ENCODE assay signal across 1 cellular context in the genomic region with DNA sequence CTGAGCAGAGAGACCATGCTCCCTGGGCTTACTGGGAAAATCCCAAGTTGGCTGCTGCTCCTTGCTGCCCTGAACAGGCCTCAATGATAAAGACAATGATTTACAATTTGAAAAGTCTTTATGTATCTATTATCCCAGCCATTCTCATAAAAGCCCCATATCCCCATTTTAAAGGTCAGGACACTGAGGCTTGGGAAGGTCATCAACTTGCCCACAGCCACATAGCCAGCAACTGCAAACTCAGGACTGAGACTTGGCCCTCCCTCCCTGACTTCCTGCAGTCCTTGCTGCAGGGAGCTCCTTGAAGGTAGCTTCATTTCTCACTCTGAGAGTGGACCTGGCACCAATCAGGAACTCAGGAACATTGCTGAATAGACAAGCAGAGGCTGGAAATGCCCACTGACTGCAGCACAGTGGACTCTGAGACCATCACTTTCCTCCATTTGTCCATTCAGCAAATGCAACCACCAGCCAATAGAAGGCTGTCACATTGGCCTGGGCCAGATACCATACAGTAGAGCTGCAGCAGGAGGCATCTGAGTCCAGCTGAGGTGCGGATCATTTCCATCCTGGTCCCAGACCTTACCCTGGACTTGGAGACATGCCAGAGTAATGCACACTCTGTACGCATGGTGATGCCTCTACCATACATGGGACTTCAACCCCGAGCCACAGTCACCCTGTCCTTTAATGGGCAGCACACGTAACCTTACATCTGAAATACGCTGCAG.
TF ChIP-seq lines count a peak whose summit lies in the region.

No MANE protein-coding gene starts in this region.

TF ChIP-seq in A549, 52 proteins besides CTCF, POLR2A, EP300 and RAD21 (continued from another document):
- TF ChIP-seq, protein P1, sequence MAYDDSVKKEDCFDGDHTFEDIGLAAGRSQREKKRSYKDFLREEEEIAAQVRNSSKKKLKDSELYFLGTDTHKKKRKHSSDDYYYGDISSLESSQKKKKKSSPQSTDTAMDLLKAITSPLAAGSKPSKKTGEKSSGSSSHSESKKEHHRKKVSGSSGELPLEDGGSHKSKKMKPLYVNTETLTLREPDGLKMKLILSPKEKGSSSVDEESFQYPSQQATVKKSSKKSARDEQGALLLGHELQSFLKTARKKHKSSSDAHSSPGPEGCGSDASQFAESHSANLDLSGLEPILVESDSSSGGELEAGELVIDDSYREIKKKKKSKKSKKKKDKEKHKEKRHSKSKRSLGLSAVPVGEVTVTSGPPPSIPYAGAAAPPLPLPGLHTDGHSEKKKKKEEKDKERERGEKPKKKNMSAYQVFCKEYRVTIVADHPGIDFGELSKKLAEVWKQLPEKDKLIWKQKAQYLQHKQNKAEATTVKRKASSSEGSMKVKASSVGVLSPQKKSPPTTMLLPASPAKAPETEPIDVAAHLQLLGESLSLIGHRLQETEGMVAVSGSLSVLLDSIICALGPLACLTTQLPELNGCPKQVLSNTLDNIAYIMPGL (CRISPR knock-in tag; IDR thresholded peaks at IDR 0.05; ENCODE audit: borderline replicate concordance), result no peak
- TF ChIP-seq RFX5 (IDR thresholded peaks at IDR 0.05) (no peak), REST (IDR thresholded peaks at IDR 0.05) (no peak), PHF8 (IDR thresholded peaks at IDR 0.05; ENCODE audit: borderline replicate concordance, low read depth) (no peak), SREBF2 (IDR thresholded peaks at IDR 0.05) (no peak), POLR2AphosphoS2 (conservative IDR thresholded peaks at IDR 0.05; ENCODE audit: low read length) (no peak), BCL3 (IDR thresholded peaks at IDR 0.05) (no peak), CEBPB (IDR thresholded peaks at IDR 0.05) (no peak), TFCP2L1 (CRISPR knock-in tag; IDR thresholded peaks at IDR 0.05) (no peak)
- TF ChIP-seq, protein P2, sequence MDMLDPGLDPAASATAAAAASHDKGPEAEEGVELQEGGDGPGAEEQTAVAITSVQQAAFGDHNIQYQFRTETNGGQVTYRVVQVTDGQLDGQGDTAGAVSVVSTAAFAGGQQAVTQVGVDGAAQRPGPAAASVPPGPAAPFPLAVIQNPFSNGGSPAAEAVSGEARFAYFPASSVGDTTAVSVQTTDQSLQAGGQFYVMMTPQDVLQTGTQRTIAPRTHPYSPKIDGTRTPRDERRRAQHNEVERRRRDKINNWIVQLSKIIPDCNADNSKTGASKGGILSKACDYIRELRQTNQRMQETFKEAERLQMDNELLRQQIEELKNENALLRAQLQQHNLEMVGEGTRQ (IDR thresholded peaks at IDR 0.05), result no peak
